Comparison of ENCODE assay signal across 4 cellular contexts in the genomic region with DNA sequence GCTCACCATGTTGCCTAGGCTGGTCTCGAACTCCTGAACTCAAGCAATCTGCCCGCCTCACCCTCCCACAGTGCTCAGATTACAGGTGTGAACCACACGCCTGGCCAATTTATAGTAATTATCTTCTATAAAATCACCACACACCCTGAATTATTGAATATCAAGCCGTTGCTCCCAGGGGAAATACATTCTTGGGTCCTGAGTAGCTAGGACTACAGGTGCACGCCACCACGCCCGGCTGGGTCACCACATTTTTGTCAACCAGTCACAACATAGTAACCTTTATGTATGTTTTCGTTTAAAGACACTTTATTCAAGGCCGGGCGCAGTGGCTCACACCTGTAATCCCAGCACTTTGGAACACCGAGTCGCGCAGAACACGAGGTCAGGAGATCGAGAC. TPM values are rescaled to one million over a fixed set of nuclear protein-coding genes. Genes with fewer than 3 reads are reported as not detected.
"Had no signal": no experiment of that assay in that cellular context is flagged by ENCODE, and none has a peak within 500 bp of the region (broad histone marks: within the 10 kb centered on the region; RNA-seq: fewer than 3 reads in every experiment).

No MANE protein-coding gene starts in this region.

- DNase-seq: GDM1, GF-D8 had no signal

- H3K4me3 ChIP-seq: GM12878 had no signal

- ATAC-seq: GM12878 had no signal

RNA-seq across cellular contexts. Expression of a gene that starts 8.3 kb away (rescaled TPM):
- total RNA-seq: G401, GM12878 had no signal
- polyA plus RNA-seq: GM12878 had no signal
